In genomic region chr13:47256618-47257017, GRCh38 we compare ENCODE assay signal across 14 cellular contexts.
DNase-seq lines count a peak whose midpoint lies in the region; ATAC-seq, FAIRE-seq and TF ChIP-seq lines count a peak whose summit lies in the region.
"Had no signal": no experiment of that assay in that cellular context is flagged by ENCODE, and none has a peak within 500 bp of the region (broad histone marks: within the 10 kb centered on the region; RNA-seq: fewer than 3 reads in every experiment).

No MANE protein-coding gene starts in this region.

- intact Hi-C loops in kidney (cut with DNase I): no loop called here

- no peaks in the 10 kb centered on the region for H3K4me1 ChIP-seq in kidney (ENCODE audit: control insufficient read depth in 1 of 2, insufficient read depth in 1 of 2, low read depth in 1 of 2, low read length in 2 of 2)
- H3K4me1 ChIP-seq: left ventricle myocardium inferior had no signal

- FAIRE-seq in kidney (lab: Jason Lieb, UNC): no peak
- FAIRE-seq: K562 had no signal

- H3K4me3 ChIP-seq in kidney (ENCODE audit: low read length in 2 of 2): no peak overlapping the region
- H3K4me3 ChIP-seq: K562, left ventricle myocardium inferior had no signal

- no peaks in the 10 kb centered on the region for H3K9me3 ChIP-seq in kidney (ENCODE audit: control insufficient read depth in 1 of 2, low read length in 2 of 2)
- H3K9me3 ChIP-seq: left ventricle myocardium inferior had no signal

- DNase-seq in AG20443 (ENCODE audit: low spot score) (peak; percentile 76), HPDE6-E6E7 (ENCODE audit: extremely low spot score) (peak; percentile 1), astrocyte of the hippocampus (ENCODE audit: low read depth, low spot score) (peak; percentile 17), hepatic stellate cell (ENCODE audit: low spot score) (peak; percentile 9), kidney (no peak), GM19238 (ENCODE audit: insufficient read length, low spot score) (no peak)
- DNase-seq: activated CD4-positive, alpha-beta T cell treated with anti-CD3 and anti-CD28 coated beads for 1 hour; hypothalamus; left ventricle myocardium inferior; naive B cell had no signal

- H3K9ac ChIP-seq in kidney (ENCODE audit: low read length in 2 of 2): no peak overlapping the region

- no peak for TF ChIP-seq CTCF in kidney (IDR thresholded peaks at IDR 0.05; ENCODE audit: borderline replicate concordance, extremely low read depth, insufficient read depth)

- no peak overlapping the region for H3K27ac ChIP-seq in kidney (ENCODE audit: low read depth in 2 of 2, low read length in 2 of 2)
- H3K27ac ChIP-seq: left ventricle myocardium inferior had no signal

- ATAC-seq in HG03520 (IDR thresholded peaks at IDR 0.05; ENCODE audit: unreplicated experiment) (no peak), GM21367 (IDR thresholded peaks at IDR 0.05; ENCODE audit: unreplicated experiment) (no peak)
- ATAC-seq: K562, Panc1 had no signal

- H3K36me3 ChIP-seq in kidney (ENCODE audit: control insufficient read depth in 1 of 2, insufficient read depth in 2 of 2, low read length in 2 of 2): no peaks in the 10 kb centered on the region
- H3K36me3 ChIP-seq: left ventricle myocardium inferior had no signal

Comparison
In these comparisons a context has a peak if more than half of its experiments do, and no peak if none do; other contexts are left out.
1. DNase-seq: peak in AG20443 (single experiment), HPDE6-E6E7 (single experiment), astrocyte of the hippocampus (single experiment) and hepatic stellate cell (single experiment); none in kidney (single experiment) and GM19238 (single experiment).